ENCODE assay signal across 21 cellular contexts in the genomic region with DNA sequence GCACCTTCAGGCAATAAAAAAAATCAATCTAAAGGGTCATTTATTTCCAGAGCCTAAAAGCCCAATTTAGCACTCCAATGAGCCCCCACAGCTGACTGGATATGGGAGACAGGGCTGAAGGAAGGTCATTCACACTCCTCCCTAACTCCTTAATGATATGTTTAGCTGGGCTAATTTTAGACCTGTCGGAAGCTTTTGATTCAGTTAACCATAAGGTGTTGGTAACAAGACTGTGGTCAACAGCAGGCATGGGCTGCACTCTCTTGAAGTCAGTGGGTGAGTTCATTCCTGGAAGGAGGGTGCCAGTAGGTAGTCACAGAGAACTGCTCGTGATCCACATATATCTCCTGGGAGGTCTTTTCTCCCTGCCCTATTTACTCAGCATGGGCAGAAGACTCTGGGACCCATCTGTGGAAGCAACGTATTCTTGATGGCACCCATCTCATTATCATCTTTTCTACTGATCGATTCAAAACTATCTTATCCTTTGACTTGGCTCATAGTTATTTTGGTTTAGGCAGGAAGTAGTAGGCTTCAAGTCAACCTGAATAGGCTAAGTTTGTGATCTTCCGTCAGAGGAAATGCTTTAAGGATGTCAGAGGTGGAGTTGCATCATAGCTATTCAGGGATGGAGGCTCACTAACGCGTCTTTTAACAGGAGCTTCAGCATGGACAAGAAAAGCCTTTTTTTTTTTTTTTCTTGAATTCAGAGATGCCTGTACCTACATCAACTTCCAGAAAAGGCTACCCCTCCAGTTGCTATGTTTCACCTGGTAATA.
A peak's percentile ranks its signal among the peaks of the same experiment; 100 is the strongest.
DNase-seq lines count a peak whose midpoint lies in the region; ATAC-seq, FAIRE-seq and TF ChIP-seq lines count a peak whose summit lies in the region.
"Had no signal": no experiment of that assay in that cellular context is flagged by ENCODE, and none has a peak within 500 bp of the region (broad histone marks: within the 10 kb centered on the region; RNA-seq: fewer than 3 reads in every experiment).

No MANE protein-coding gene starts in this region.

- intact Hi-C loops in K562 (cut with micrococcal nuclease) (no loop called here), left ventricle myocardium inferior (cut with micrococcal nuclease) (no loop called here)

- H3K9me1 ChIP-seq in K562 (ENCODE audit: control insufficient read depth, insufficient read depth, low read length), result no peaks in the 10 kb centered on the region

- H2AFZ ChIP-seq in K562 (ENCODE audit: low read depth, low read length), result no peak overlapping the region

- H3K4me2 ChIP-seq in K562 (ENCODE audit: insufficient read depth, low read length), result no peak overlapping the region
- H3K4me2 ChIP-seq: A549 had no signal

- H3K4me1 Mint-ChIP-seq in activated naive CD8-positive, alpha-beta T cell treated with anti-CD3 and anti-CD28 coated beads, Interleukin-2, amount 10 ng/mL, durations not matched to agents 7 days and 5 days, result peaks cover 5% of the 10 kb centered on the region
- peaks cover 2% of the 10 kb centered on the region for H3K4me1 Mint-ChIP-seq in activated naive CD8-positive, alpha-beta T cell treated with anti-CD3 and anti-CD28 coated beads, Interleukin-2, amount 50 U/mL, for 24 hours
- no peaks in the 10 kb centered on the region for H3K4me1 Mint-ChIP-seq in stimulated activated effector memory CD8-positive, alpha-beta T cell treated with anti-CD3 and anti-CD28 coated beads, Interleukin-12 subunit alpha, Interleukin-12 subunit beta, amount 100 ng/mL, for 72 hours
- H3K4me1 Mint-ChIP-seq in stimulated activated naive B cell treated with anti-CD40 and anti-IgM and Interleukin-4, amounts not matched to agents 10 μg/mL and 1 μg/mL and 100 μg/mL, for 72 hours, result peaks cover 0 to 2% of the 10 kb centered on the region in 2 donors

- TF ChIP-seq POLR2A in K562 (conservative IDR thresholded peaks at IDR 0.05), result no peak

- no peak for TF ChIP-seq RAD21 in K562 (CRISPR knock-in tag; conservative IDR thresholded peaks at IDR 0.05 in 1 of 2, IDR thresholded peaks at IDR 0.05 in 1 of 2)

- no peak overlapping the region for H3K27ac ChIP-seq in K562 (ENCODE audit: extremely low read depth, low read depth, low read length)
- H3K27ac ChIP-seq in left ventricle myocardium inferior (replicated peaks), result peak overlapping the region; percentile 15
- H3K27ac ChIP-seq: A549, HL-60, SK-N-MC had no signal

- POLR2A ChIA-PET in activated naive CD8-positive, alpha-beta T cell treated with anti-CD3 and anti-CD28 coated beads, Interleukin-2, amount 10 ng/mL, durations not matched to agents 7 days and 5 days (lab: Charles Lee), result no interaction called here
- POLR2A ChIA-PET in K562 (lab: Yijun Ruan, JAX), result no interaction called here

- H3K36me3 ChIP-seq in K562 (ENCODE audit: control insufficient read depth, insufficient read depth, low read length) (no peaks in the 10 kb centered on the region), left ventricle myocardium inferior (no peaks in the 10 kb centered on the region)

- TF ChIP-seq CTCF in K562 (IDR thresholded peaks at IDR 0.05 in 2 of 3, conservative IDR thresholded peaks at IDR 0.05 in 1 of 3; ENCODE audit: insufficient read depth in 2 of 3, low read depth in 1 of 3, low read length in 3 of 3), result no peak
- no peak for TF ChIP-seq CTCF in left ventricle myocardium inferior (IDR thresholded peaks at IDR 0.05; ENCODE audit: borderline replicate concordance)

- H4K20me1 ChIP-seq in K562 (replicated peaks; ENCODE audit: control insufficient read depth, insufficient read depth, low read length), result no peaks in the 10 kb centered on the region

- WGBS in K562 (ENCODE audit: insufficient coverage, low coverage, missing lambda C conversion rate), result 0% methylated on average over 7 of the region's 7 CpGs

- H3K27ac Mint-ChIP-seq in activated naive CD8-positive, alpha-beta T cell treated with anti-CD3 and anti-CD28 coated beads, Interleukin-2, amount 10 ng/mL, durations not matched to agents 7 days and 5 days, result no peak overlapping the region
- no peak overlapping the region for H3K27ac Mint-ChIP-seq in activated naive CD8-positive, alpha-beta T cell treated with anti-CD3 and anti-CD28 coated beads, Interleukin-2, amount 50 U/mL, for 24 hours
- no peak overlapping the region for H3K27ac Mint-ChIP-seq in stimulated activated effector memory CD8-positive, alpha-beta T cell treated with anti-CD3 and anti-CD28 coated beads, Interleukin-12 subunit alpha, Interleukin-12 subunit beta, amount 100 ng/mL, for 72 hours
- H3K27ac Mint-ChIP-seq in stimulated activated naive B cell treated with anti-CD40 and anti-IgM and Interleukin-4, amounts not matched to agents 10 μg/mL and 1 μg/mL and 100 μg/mL, for 72 hours, result no peak overlapping the region
- H3K27ac Mint-ChIP-seq: CD4-positive, alpha-beta memory T cell had no signal

- ATAC-seq in activated naive CD8-positive, alpha-beta T cell treated with anti-CD3 and anti-CD28 coated beads, Interleukin-2, amount 10 ng/mL, durations not matched to agents 7 days and 5 days (ENCODE audit: low read depth), result peak; percentile 33
- no peak for ATAC-seq in activated naive CD8-positive, alpha-beta T cell treated with anti-CD3 and anti-CD28 coated beads, Interleukin-2, amount 50 U/mL, for 24 hours
- ATAC-seq in K562 (no peak), HG03280 (IDR thresholded peaks at IDR 0.05; ENCODE audit: unreplicated experiment) (no peak)
- peak; percentile 31 for ATAC-seq in stimulated activated effector memory CD8-positive, alpha-beta T cell treated with anti-CD3 and anti-CD28 coated beads, Interleukin-12 subunit alpha, Interleukin-12 subunit beta, amount 100 ng/mL, for 72 hours
- no peak for ATAC-seq in stimulated activated naive B cell treated with anti-CD40 and anti-IgM and Interleukin-4, amounts not matched to agents 10 μg/mL and 1 μg/mL and 100 μg/mL, for 72 hours (replicated peaks)
- ATAC-seq: A549 had no signal

- no peak overlapping the region for H3K9ac ChIP-seq in K562 (ENCODE audit: insufficient read depth in 1 of 2, low read depth in 2 of 2, low read length in 2 of 2)

- H3K9me3 ChIP-seq in K562 (replicated peaks; ENCODE audit: control insufficient read depth, insufficient read depth, low read depth, low read length), result no peaks in the 10 kb centered on the region
- peaks cover 6% of the 10 kb centered on the region for H3K9me3 ChIP-seq in left ventricle myocardium inferior (replicated peaks)
- H3K9me3 ChIP-seq: A549 had no signal

- H3K79me2 ChIP-seq in K562 (ENCODE audit: control insufficient read depth, insufficient read depth, low read length), result no peaks in the 10 kb centered on the region

- H3K27me3 ChIP-seq in K562 (ENCODE audit: control insufficient read depth in 2 of 2, insufficient read depth in 2 of 2, low read length in 2 of 2) (peaks cover 0 to 3% of the 10 kb centered on the region in 2 experiments; a peak in 1 of 5 replicates), left ventricle myocardium inferior (ENCODE audit: low read depth) (no peaks in the 10 kb centered on the region)

- H3K9me3 Mint-ChIP-seq in activated naive CD8-positive, alpha-beta T cell treated with anti-CD3 and anti-CD28 coated beads, Interleukin-2, amount 10 ng/mL, durations not matched to agents 7 days and 5 days, result peaks cover 11% of the 10 kb centered on the region
- H3K9me3 Mint-ChIP-seq in activated naive CD8-positive, alpha-beta T cell treated with anti-CD3 and anti-CD28 coated beads, Interleukin-2, amount 50 U/mL, for 24 hours, result peaks cover 4% of the 10 kb centered on the region
- peaks cover 5% of the 10 kb centered on the region for H3K9me3 Mint-ChIP-seq in stimulated activated effector memory CD8-positive, alpha-beta T cell treated with anti-CD3 and anti-CD28 coated beads, Interleukin-12 subunit alpha, Interleukin-12 subunit beta, amount 100 ng/mL, for 72 hours
- peaks cover 10 to 12% of the 10 kb centered on the region in 2 donors for H3K9me3 Mint-ChIP-seq in stimulated activated naive B cell treated with anti-CD40 and anti-IgM and Interleukin-4, amounts not matched to agents 10 μg/mL and 1 μg/mL and 100 μg/mL, for 72 hours

- no peak for TF ChIP-seq EP300 in K562 (IDR thresholded peaks at IDR 0.05; ENCODE audit: low read length)

- H3K4me1 ChIP-seq in K562 (replicated peaks in 1 of 2; ENCODE audit: control insufficient read depth in 2 of 2, insufficient read depth in 2 of 2, low read length in 2 of 2) (no peaks in the 10 kb centered on the region; a peak in 1 of 5 replicates), left ventricle myocardium inferior (peaks cover 21% of the 10 kb centered on the region)

- no peak for FAIRE-seq in K562 (lab: Jason Lieb, UNC)
- FAIRE-seq: A549, GM12891, GM18507, H54, RCC 7860 had no signal

- no peak for DNase-seq in activated naive CD8-positive, alpha-beta T cell treated with anti-CD3 and anti-CD28 coated beads, Interleukin-2, amount 10 ng/mL, durations not matched to agents 7 days and 5 days
- no peak for DNase-seq in activated naive CD8-positive, alpha-beta T cell treated with anti-CD3 and anti-CD28 coated beads, Interleukin-2, amount 50 U/mL, for 24 hours
- no peak for DNase-seq in K562 (ENCODE audit: extremely low read depth in 1 of 4, low spot score in 3 of 4)
- no peak for DNase-seq in left ventricle myocardium inferior
- no peak for DNase-seq in stimulated activated effector memory CD8-positive, alpha-beta T cell treated with anti-CD3 and anti-CD28 coated beads, Interleukin-12 subunit alpha, Interleukin-12 subunit beta, amount 100 ng/mL, for 72 hours (ENCODE audit: low spot score in 2 of 2)
- no peak for DNase-seq in stimulated activated naive B cell treated with anti-CD40 and anti-IgM and Interleukin-4, amounts not matched to agents 10 μg/mL and 1 μg/mL and 100 μg/mL, for 72 hours
- DNase-seq: CD4-positive, alpha-beta memory T cell; NCI-H1048; NCI-H1436; NCI-H1930; NCI-H446; NCI-H526 treated with DMSO at 0.1 percent for 48 hours; SHP77 had no signal

- BruUV-seq in K562 (replicated peaks; lab: Mats Ljungman, UMichigan), result no TSS peak

- in situ Hi-C loops in K562 (cut with MboI), result no loop called here

- H3K4me3 ChIP-seq in K562, result no peak overlapping the region
- no peak overlapping the region for H3K4me3 ChIP-seq in left ventricle myocardium inferior
- H3K4me3 ChIP-seq: A549, SK-N-MC had no signal

- no peak overlapping the region for H3K4me3 Mint-ChIP-seq in activated naive CD8-positive, alpha-beta T cell treated with anti-CD3 and anti-CD28 coated beads, Interleukin-2, amount 10 ng/mL, durations not matched to agents 7 days and 5 days
- H3K4me3 Mint-ChIP-seq in activated naive CD8-positive, alpha-beta T cell treated with anti-CD3 and anti-CD28 coated beads, Interleukin-2, amount 50 U/mL, for 24 hours, result no peak overlapping the region
- no peak overlapping the region for H3K4me3 Mint-ChIP-seq in stimulated activated effector memory CD8-positive, alpha-beta T cell treated with anti-CD3 and anti-CD28 coated beads, Interleukin-12 subunit alpha, Interleukin-12 subunit beta, amount 100 ng/mL, for 72 hours
- H3K4me3 Mint-ChIP-seq in stimulated activated naive B cell treated with anti-CD40 and anti-IgM and Interleukin-4, amounts not matched to agents 10 μg/mL and 1 μg/mL and 100 μg/mL, for 72 hours, result no peak overlapping the region
- H3K4me3 Mint-ChIP-seq: CD4-positive, alpha-beta memory T cell had no signal

- CTCF ChIA-PET in K562 (lab: Yijun Ruan, JAX; ENCODE audit: low intra/inter-chr PET ratio), result no interaction called here

- H3K27me3 Mint-ChIP-seq in activated naive CD8-positive, alpha-beta T cell treated with anti-CD3 and anti-CD28 coated beads, Interleukin-2, amount 10 ng/mL, durations not matched to agents 7 days and 5 days, result no peaks in the 10 kb centered on the region
- no peaks in the 10 kb centered on the region for H3K27me3 Mint-ChIP-seq in activated naive CD8-positive, alpha-beta T cell treated with anti-CD3 and anti-CD28 coated beads, Interleukin-2, amount 50 U/mL, for 24 hours
- H3K27me3 Mint-ChIP-seq in stimulated activated naive B cell treated with anti-CD40 and anti-IgM and Interleukin-4, amounts not matched to agents 10 μg/mL and 1 μg/mL and 100 μg/mL, for 72 hours, result no peaks in the 10 kb centered on the region
- H3K27me3 Mint-ChIP-seq: CD4-positive, alpha-beta memory T cell had no signal

- peaks cover 3% of the 10 kb centered on the region for H3K36me3 Mint-ChIP-seq in activated naive CD8-positive, alpha-beta T cell treated with anti-CD3 and anti-CD28 coated beads, Interleukin-2, amount 10 ng/mL, durations not matched to agents 7 days and 5 days
- no peaks in the 10 kb centered on the region for H3K36me3 Mint-ChIP-seq in activated naive CD8-positive, alpha-beta T cell treated with anti-CD3 and anti-CD28 coated beads, Interleukin-2, amount 50 U/mL, for 24 hours (ENCODE audit: low read depth)
- no peaks in the 10 kb centered on the region for H3K36me3 Mint-ChIP-seq in stimulated activated effector memory CD8-positive, alpha-beta T cell treated with anti-CD3 and anti-CD28 coated beads, Interleukin-12 subunit alpha, Interleukin-12 subunit beta, amount 100 ng/mL, for 72 hours
- peaks cover 0 to 6% of the 10 kb centered on the region in 2 donors for H3K36me3 Mint-ChIP-seq in stimulated activated naive B cell treated with anti-CD40 and anti-IgM and Interleukin-4, amounts not matched to agents 10 μg/mL and 1 μg/mL and 100 μg/mL, for 72 hours
- H3K36me3 Mint-ChIP-seq: CD4-positive, alpha-beta memory T cell had no signal

Comparison
In these comparisons a context has a peak if more than half of its experiments do, and no peak if none do; other contexts are left out.
1. ATAC-seq: peak in activated naive CD8-positive, alpha-beta T cell treated with anti-CD3 and anti-CD28 coated beads, Interleukin-2, amount 10 ng/mL, durations not matched to agents 7 days and 5 days (single experiment) and stimulated activated effector memory CD8-positive, alpha-beta T cell treated with anti-CD3 and anti-CD28 coated beads, Interleukin-12 subunit alpha, Interleukin-12 subunit beta, amount 100 ng/mL, for 72 hours (single experiment); none in activated naive CD8-positive, alpha-beta T cell treated with anti-CD3 and anti-CD28 coated beads, Interleukin-2, amount 50 U/mL, for 24 hours (single experiment), K562 (single experiment), stimulated activated naive B cell treated with anti-CD40 and anti-IgM and Interleukin-4, amounts not matched to agents 10 μg/mL and 1 μg/mL and 100 μg/mL, for 72 hours (0 of 2) and HG03280 (single experiment).